Comparison of ENCODE assay signal across 10 cellular contexts in the genomic region with DNA sequence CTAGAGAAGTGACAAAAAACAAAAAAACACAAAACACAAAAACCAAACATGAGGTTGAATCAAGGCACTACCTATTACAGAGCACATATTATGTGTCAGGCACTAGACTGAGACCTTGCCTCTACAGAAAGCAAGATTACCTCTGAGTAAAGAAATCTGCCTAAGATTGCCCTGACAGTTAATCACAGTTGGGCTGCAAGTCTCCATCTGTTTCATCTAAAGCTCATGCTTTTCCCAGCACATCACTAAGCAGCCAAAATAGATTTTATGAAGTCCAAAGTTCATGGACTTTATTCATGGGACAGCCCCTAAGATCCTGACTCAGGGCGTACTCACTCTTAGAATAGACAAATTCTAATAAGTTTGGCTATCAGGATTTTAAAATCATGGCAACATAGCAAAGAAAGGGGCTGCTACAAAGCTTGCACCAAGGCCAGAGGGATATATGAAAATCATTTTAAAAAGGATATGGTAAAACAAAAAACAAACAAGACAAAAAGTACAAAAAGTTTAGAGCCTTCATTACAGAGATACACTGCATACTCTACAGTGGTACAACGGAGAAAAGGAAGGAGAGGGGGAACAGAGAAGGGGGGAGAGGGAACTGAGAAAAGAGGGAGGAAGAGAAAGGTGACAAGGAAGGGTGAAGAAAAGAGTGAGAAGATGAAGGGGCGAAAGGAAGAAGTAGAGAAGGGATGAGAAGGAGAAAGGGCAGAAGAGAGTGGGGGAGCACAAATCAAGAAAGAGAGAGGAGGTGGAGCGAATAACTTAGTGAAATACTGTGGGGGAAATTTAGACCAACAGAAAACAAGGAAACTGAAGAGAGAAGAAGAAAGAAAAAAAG. TPM values are rescaled to one million over a fixed set of nuclear protein-coding genes. Genes with fewer than 3 reads are reported as not detected.
DNase-seq lines count a peak whose midpoint lies in the region; ATAC-seq lines count a peak whose summit lies in the region.
"Had no signal": no experiment of that assay in that cellular context is flagged by ENCODE, and none has a peak within 500 bp of the region (broad histone marks: within the 10 kb centered on the region; RNA-seq: fewer than 3 reads in every experiment).

No MANE protein-coding gene starts in this region.

- POLR2A ChIA-PET in naive thymus-derived CD4-positive, alpha-beta T cell (lab: Charles Lee): interaction anchor here (0.6 kb wide), 1 partner anchor 145 kb away, joined by 4 read pairs; no protein-coding TSS in a partner anchor

- H3K4me3 ChIP-seq in naive thymus-derived CD4-positive, alpha-beta T cell (ENCODE audit: low read length): no peak overlapping the region
- H3K4me3 ChIP-seq: PC-9, spleen had no signal

- H3K36me3 Mint-ChIP-seq in central memory CD8-positive, alpha-beta T cell (ENCODE audit: insufficient read depth): peaks cover 21% of the 10 kb centered on the region
- peaks cover 30 to 70% (median 58%) of the 10 kb centered on the region in 5 donors for H3K36me3 Mint-ChIP-seq in naive thymus-derived CD4-positive, alpha-beta T cell

- intact Hi-C loops in naive thymus-derived CD4-positive, alpha-beta T cell (cut with micrococcal nuclease): no loop called here

- H3K9me3 Mint-ChIP-seq in central memory CD8-positive, alpha-beta T cell: peaks cover 5% of the 10 kb centered on the region
- peaks cover 2 to 23% (median 14%) of the 10 kb centered on the region in 11 donors for H3K9me3 Mint-ChIP-seq in naive thymus-derived CD4-positive, alpha-beta T cell

- no peak for ATAC-seq in central memory CD8-positive, alpha-beta T cell (replicated peaks; ENCODE audit: extremely low read depth, poor library complexity, severe bottlenecking)
- no peak for ATAC-seq in naive thymus-derived CD4-positive, alpha-beta T cell
- no peak for ATAC-seq in HG03108 (IDR thresholded peaks at IDR 0.05; ENCODE audit: unreplicated experiment)
- no peak for ATAC-seq in GM18511 (IDR thresholded peaks at IDR 0.05; ENCODE audit: unreplicated experiment)
- no peak for ATAC-seq in esophagus mucosa

- H3K4me1 Mint-ChIP-seq in central memory CD8-positive, alpha-beta T cell: peaks cover 27% of the 10 kb centered on the region
- H3K4me1 Mint-ChIP-seq in naive thymus-derived CD4-positive, alpha-beta T cell: peaks cover 17 to 52% (median 44%) of the 10 kb centered on the region in 7 donors

- H3K27me3 Mint-ChIP-seq in central memory CD8-positive, alpha-beta T cell: no peaks in the 10 kb centered on the region
- no peaks in the 10 kb centered on the region for H3K27me3 Mint-ChIP-seq in naive thymus-derived CD4-positive, alpha-beta T cell

- H3K4me3 Mint-ChIP-seq in central memory CD8-positive, alpha-beta T cell: peak overlapping the region; percentile 0
- peak overlapping the region in 4 of 10 donors; percentile 13 to 55 (median 26) for H3K4me3 Mint-ChIP-seq in naive thymus-derived CD4-positive, alpha-beta T cell

- peak overlapping the region; percentile 32 for H3K27ac Mint-ChIP-seq in central memory CD8-positive, alpha-beta T cell (ENCODE audit: low read depth)
- peak overlapping the region; percentile 6 to 72 (median 42) for H3K27ac Mint-ChIP-seq in naive thymus-derived CD4-positive, alpha-beta T cell

- peaks cover 5 to 14% (median 5%) of the 10 kb centered on the region in 3 experiments for H3K9me3 ChIP-seq in naive thymus-derived CD4-positive, alpha-beta T cell (ENCODE audit: control insufficient read depth in 2 of 3, low read length in 3 of 3)

- DNase-seq in AG08396 (ENCODE audit: low spot score): peak; percentile 32
- peak; percentile 70 for DNase-seq in LHCN-M2 (ENCODE audit: low read depth)
- DNase-seq in central memory CD8-positive, alpha-beta T cell (ENCODE audit: low spot score in 2 of 2): no peak
- no peak for DNase-seq in naive thymus-derived CD4-positive, alpha-beta T cell
- DNase-seq in nucleus accumbens (lab: John Stamatoyannopoulos, UW): no peak
- DNase-seq: PC-9, spleen had no signal

- H3K4me1 ChIP-seq in naive thymus-derived CD4-positive, alpha-beta T cell (ENCODE audit: control insufficient read depth in 2 of 2, insufficient read depth in 2 of 2, low read length in 2 of 2): no peaks in the 10 kb centered on the region

- peaks cover 12 to 31% (median 14%) of the 10 kb centered on the region in 3 experiments for H3K36me3 ChIP-seq in naive thymus-derived CD4-positive, alpha-beta T cell (ENCODE audit: control insufficient read depth in 2 of 3, insufficient read depth in 3 of 3, low read length in 3 of 3)

- no peak overlapping the region for H3K27ac ChIP-seq in naive thymus-derived CD4-positive, alpha-beta T cell (ENCODE audit: low read depth, low read length)
- H3K27ac ChIP-seq: PC-9 had no signal

- CTCF ChIA-PET in naive thymus-derived CD4-positive, alpha-beta T cell (lab: Charles Lee): no interaction called here

- no peaks in the 10 kb centered on the region for H3K27me3 ChIP-seq in naive thymus-derived CD4-positive, alpha-beta T cell (ENCODE audit: control insufficient read depth in 2 of 2, insufficient read depth in 2 of 2, low read length in 2 of 2)
- H3K27me3 ChIP-seq: spleen had no signal

RNA-seq across cellular contexts. Expression of gene RICTOR, which starts 58.2 kb away (rescaled TPM):
- total RNA-seq in LHCN-M2 (2014; rRNA removed) (11.7 and 17.3 TPM in 2 replicates), esophagus mucosa (18.1 TPM)
- polyA plus RNA-seq in LHCN-M2 (2012): 1.2 TPM
- 10 to 100 TPM; 56.9 to 96.2 (median 86.5) TPM for total RNA-seq in naive thymus-derived CD4-positive, alpha-beta T cell
- 10 to 100 TPM; 16.2 to 22.9 TPM for polyA plus RNA-seq in naive thymus-derived CD4-positive, alpha-beta T cell

Comparison
In these comparisons a context has a peak if more than half of its experiments do, and no peak if none do; other contexts are left out.
1. DNase-seq: peak in AG08396 (single experiment) and LHCN-M2 (single experiment); none in central memory CD8-positive, alpha-beta T cell (0 of 2), naive thymus-derived CD4-positive, alpha-beta T cell (0 of 9) and nucleus accumbens (0 of 56).